Comparison of ENCODE assay signal across 8 cellular contexts in genomic region chr19:47130589-47131168, GRCh38. TPM values are rescaled to one million over a fixed set of nuclear protein-coding genes. Genes with fewer than 3 reads are reported as not detected.
DNase-seq lines count a peak whose midpoint lies in the region; ATAC-seq and TF ChIP-seq lines count a peak whose summit lies in the region.

TSS of gene SAE1 (plus strand) at chr19:47130835. CDS start at chr19:47130931, 96 bp downstream.

- H3K36me3 Mint-ChIP-seq in activated naive CD8-positive, alpha-beta T cell, result peaks cover 10% of the 10 kb centered on the region
- peaks cover 4% of the 10 kb centered on the region for H3K36me3 Mint-ChIP-seq in glutamatergic neuron (ENCODE audit: unreplicated experiment)

- H3K9me3 ChIP-seq in osteoblast (ENCODE audit: low read depth, low read length) (no peaks in the 10 kb centered on the region), thoracic aorta (no peaks in the 10 kb centered on the region)

- peak within 1 kb of the TSS; percentile 88 for H3K27ac ChIP-seq in osteoblast (ENCODE audit: low read depth, low read length)
- peak within 1 kb of the TSS; percentile 72 to 88 for H3K27ac ChIP-seq in thoracic aorta

- H4K20me1 ChIP-seq in osteoblast (ENCODE audit: insufficient read depth, low read length), result peaks cover 30% of the 10 kb centered on the region

- no peaks in the 10 kb centered on the region for H3K27me3 ChIP-seq in osteoblast (ENCODE audit: insufficient read depth, low read length)
- H3K27me3 ChIP-seq in thoracic aorta (replicated peaks; ENCODE audit: insufficient read depth), result no peaks in the 10 kb centered on the region

- H3K36me3 ChIP-seq in osteoblast (ENCODE audit: insufficient read depth, low read length) (peaks cover 14% of the 10 kb centered on the region), thoracic aorta (no peaks in the 10 kb centered on the region)

- H3K4me1 ChIP-seq in osteoblast (ENCODE audit: insufficient read depth, low read length), result peaks cover 14% of the 10 kb centered on the region
- H3K4me1 ChIP-seq in thoracic aorta (ENCODE audit: control insufficient read depth in 1 of 2, low read depth in 2 of 2), result peaks cover 6 to 16% of the 10 kb centered on the region in 2 donors

- peak; percentile 78 for TF ChIP-seq CTCF in GM10248 (IDR thresholded peaks at IDR 0.05; ENCODE audit: control extremely low read depth, extremely low read depth, low read depth, missing control alignments)
- no peak for TF ChIP-seq CTCF in glutamatergic neuron (IDR thresholded peaks at IDR 0.05; ENCODE audit: partially characterized antibody, unreplicated experiment)
- peak; percentile 44 for TF ChIP-seq CTCF in osteoblast (IDR thresholded peaks at IDR 0.05; ENCODE audit: extremely low read depth, low read depth, low read length)
- TF ChIP-seq CTCF in thoracic aorta (IDR thresholded peaks at IDR 0.05), result peak; percentile 41

- no peaks in the 10 kb centered on the region for H3K27me3 Mint-ChIP-seq in activated naive CD8-positive, alpha-beta T cell
- peaks cover 16% of the 10 kb centered on the region for H3K27me3 Mint-ChIP-seq in glutamatergic neuron (ENCODE audit: unreplicated experiment)

- H2AFZ ChIP-seq in osteoblast (ENCODE audit: low read length), result peak within 1 kb of the TSS; percentile 91

- peak within 1 kb of the TSS; percentile 96 for H3K27ac Mint-ChIP-seq in activated naive CD8-positive, alpha-beta T cell
- peak within 1 kb of the TSS; percentile 93 for H3K27ac Mint-ChIP-seq in glutamatergic neuron (ENCODE audit: unreplicated experiment)

- DNase-seq in GM10248 (ENCODE audit: extremely low spot score) (peak; percentile 99), NCI-H1092 treated with DMSO at 0.1 percent for 48 hours (lab: John Stamatoyannopoulos, UW) (peak; percentile 92), SKM-1 (lab: John Stamatoyannopoulos, UW; ENCODE audit: unreplicated experiment) (peak; percentile 41), glutamatergic neuron (peak; percentile 97), osteoblast (ENCODE audit: insufficient read length, low spot score, missing footprints) (peak; percentile 99), thoracic aorta (ENCODE audit: low spot score) (peak; percentile 89)

- H3K79me2 ChIP-seq in osteoblast (ENCODE audit: insufficient read depth, low read length), result peaks cover 49% of the 10 kb centered on the region

- peaks cover 4% of the 10 kb centered on the region for H3K9me3 Mint-ChIP-seq in activated naive CD8-positive, alpha-beta T cell (ENCODE audit: low read depth)
- H3K9me3 Mint-ChIP-seq in glutamatergic neuron (ENCODE audit: unreplicated experiment), result peaks cover 10% of the 10 kb centered on the region

- peak within 1 kb of the TSS; percentile 96 for H3K4me3 Mint-ChIP-seq in activated naive CD8-positive, alpha-beta T cell
- H3K4me3 Mint-ChIP-seq in glutamatergic neuron (ENCODE audit: unreplicated experiment), result peak within 1 kb of the TSS; percentile 100

- ATAC-seq in HG02610 (IDR thresholded peaks at IDR 0.05; ENCODE audit: unreplicated experiment) (peak; percentile 85), thoracic aorta (ENCODE audit: insufficient number of reproducible peaks, low FRiP score, low read depth) (peak; percentile 90)

- H3K4me3 ChIP-seq in osteoblast (ENCODE audit: insufficient read depth, low read length), result peak within 1 kb of the TSS; percentile 93
- peak within 1 kb of the TSS; percentile 79 for H3K4me3 ChIP-seq in thoracic aorta

- CTCF ChIA-PET in GM10248 (lab: Yijun Ruan, JAX), result interaction anchor here (0.7 to 4.3 kb wide), 21 partner anchors 8 to 306 kb away, joined by 3 to 29 read pairs (median 5); partner anchors contain the start of gene ZC3H4

- POLR2A ChIA-PET in GM10248 (lab: Yijun Ruan, JAX), result interaction anchor here (0.6 to 1.9 kb wide), 7 partner anchors 17 to 207 kb away, joined by 3 to 11 read pairs (median 3); partner anchors contain the start of gene ZC3H4

- H3K4me2 ChIP-seq in osteoblast (ENCODE audit: insufficient read depth, low read length), result peak within 1 kb of the TSS; percentile 88

- H3K4me1 Mint-ChIP-seq in activated naive CD8-positive, alpha-beta T cell (ENCODE audit: low read depth), result peaks cover 46% of the 10 kb centered on the region
- peaks cover 11% of the 10 kb centered on the region for H3K4me1 Mint-ChIP-seq in glutamatergic neuron (ENCODE audit: low read depth, unreplicated experiment)

RNA-seq across cellular contexts. Expression of gene SAE1, which starts in this region (rescaled TPM):
- total RNA-seq in glutamatergic neuron (ENCODE audit: unreplicated experiment) (79.9 TPM), osteoblast (99.9 and 105 TPM in 2 replicates), thoracic aorta (10 to 100 TPM; 39.3 to 50.8 TPM)

Comparison
In these comparisons a context has a peak if more than half of its experiments do, and no peak if none do; other contexts are left out.
1. Peak in every context shown above with its lines: DNase-seq, ATAC-seq, H3K4me3 ChIP-seq and H3K27ac ChIP-seq.
2. DNase-seq: peak in every context shown above with its lines; median percentile 99 in GM10248; 99 in osteoblast; 97 in glutamatergic neuron; 92 in NCI-H1092 treated with DMSO at 0.1 percent for 48 hours; 89 in thoracic aorta; 41 in SKM-1.